In genomic region chr16:87845213-87845612, GRCh38 we compare ENCODE assay signal across 24 cellular contexts. TPM values are rescaled to one million over a fixed set of nuclear protein-coding genes. Genes with fewer than 3 reads are reported as not detected.
DNase-seq lines count a peak whose midpoint lies in the region; ATAC-seq and TF ChIP-seq lines count a peak whose summit lies in the region.
"Had no signal": no experiment of that assay in that cellular context is flagged by ENCODE, and none has a peak within 500 bp of the region (broad histone marks: within the 10 kb centered on the region; RNA-seq: fewer than 3 reads in every experiment).

No MANE protein-coding gene starts in this region.

- no peaks in the 10 kb centered on the region for H3K27me3 Mint-ChIP-seq in activated naive CD8-positive, alpha-beta T cell treated with anti-CD3 and anti-CD28 coated beads, Interleukin-2, amount 50 U/mL, for 24 hours
- H3K27me3 Mint-ChIP-seq in activated naive CD8-positive, alpha-beta T cell treated with anti-CD3 and anti-CD28 coated beads for 36 hours: no peaks in the 10 kb centered on the region
- H3K27me3 Mint-ChIP-seq: activated naive CD8-positive, alpha-beta T cell treated with anti-CD3 and anti-CD28 coated beads, Interleukin-2, amount 10 ng/mL, durations not matched to agents 7 days and 5 days; CD4-positive, alpha-beta memory T cell; memory B cell had no signal

- peak overlapping the region; percentile 65 for H3K27ac ChIP-seq in RWPE2 (ENCODE audit: poor library complexity, severe bottlenecking)
- H3K27ac ChIP-seq in liver (ENCODE audit: low read depth in 1 of 2, low read length in 2 of 2): peak overlapping the region; percentile 75 to 94
- H3K27ac ChIP-seq in stomach: peak overlapping the region in 3 of 5 donors; percentile 87 to 91 (median 89)
- H3K27ac ChIP-seq: suprapubic skin, VCaP had no signal

- TF ChIP-seq POLR2A in stomach (IDR thresholded peaks at IDR 0.05): no peak

- peaks cover 39% of the 10 kb centered on the region for H3K4me1 ChIP-seq in RWPE2 (ENCODE audit: insufficient read depth, poor library complexity, severe bottlenecking)
- peaks cover 26 to 93% (median 82%) of the 10 kb centered on the region in 4 donors for H3K4me1 ChIP-seq in liver (ENCODE audit: control insufficient read depth in 4 of 4, insufficient read depth in 4 of 4, low read length in 3 of 4)
- H3K4me1 ChIP-seq in stomach: peaks cover 44 to 98% (median 70%) of the 10 kb centered on the region in 4 donors

- no peak overlapping the region for H3K27ac Mint-ChIP-seq in activated naive CD8-positive, alpha-beta T cell treated with anti-CD3 and anti-CD28 coated beads, Interleukin-2, amount 50 U/mL, for 24 hours
- no peak overlapping the region for H3K27ac Mint-ChIP-seq in activated naive CD8-positive, alpha-beta T cell treated with anti-CD3 and anti-CD28 coated beads for 36 hours
- H3K27ac Mint-ChIP-seq: memory B cell; T-helper 1 cell treated with Interleukin-12 subunit alpha and Interleukin-12 subunit beta and Interleukin-4 antibody, amounts not matched to agents 30 μg/mL and 1 μg/mL, for 36 hours had no signal

- no peak for TF ChIP-seq RAD21 in liver (IDR thresholded peaks at IDR 0.05)

- no peak for TF ChIP-seq CTCF in RWPE2 (IDR thresholded peaks at IDR 0.05; ENCODE audit: poor library complexity, severe bottlenecking)
- no peak for TF ChIP-seq CTCF in liver (IDR thresholded peaks at IDR 0.05; ENCODE audit: low read depth, low read length, missing input control)
- TF ChIP-seq CTCF in stomach (IDR thresholded peaks at IDR 0.05): no peak

- no peak overlapping the region for H3K4me3 ChIP-seq in RWPE2 (ENCODE audit: severe bottlenecking)
- peak overlapping the region in 1 of 3 donors; percentile 55 for H3K4me3 ChIP-seq in liver (ENCODE audit: low read depth in 1 of 3, low read length in 3 of 3)
- H3K4me3 ChIP-seq in stomach: no peak overlapping the region
- H3K4me3 ChIP-seq: suprapubic skin had no signal

- no peak for TF ChIP-seq EP300 in stomach (IDR thresholded peaks at IDR 0.05)

- no peaks in the 10 kb centered on the region for H3K9me3 Mint-ChIP-seq in activated naive CD8-positive, alpha-beta T cell treated with anti-CD3 and anti-CD28 coated beads, Interleukin-2, amount 50 U/mL, for 24 hours
- no peaks in the 10 kb centered on the region for H3K9me3 Mint-ChIP-seq in activated naive CD8-positive, alpha-beta T cell treated with anti-CD3 and anti-CD28 coated beads for 36 hours
- H3K9me3 Mint-ChIP-seq: activated naive CD8-positive, alpha-beta T cell treated with anti-CD3 and anti-CD28 coated beads, Interleukin-2, amount 10 ng/mL, durations not matched to agents 7 days and 5 days; memory B cell; T-helper 1 cell treated with Interleukin-12 subunit alpha and Interleukin-12 subunit beta and Interleukin-4 antibody, amounts not matched to agents 30 μg/mL and 1 μg/mL, for 36 hours had no signal

- intact Hi-C loops in stomach (cut with DNase I; ENCODE audit: low total_unique reads): no loop called here

- 51% methylated on average over 13 of the region's 13 CpGs for WGBS in liver
- WGBS in stomach, 5 donors: 75 to 92% (median 81%) methylated on average over 4 to 13 of the region's 13 CpGs

- H3K36me3 Mint-ChIP-seq in activated naive CD8-positive, alpha-beta T cell treated with anti-CD3 and anti-CD28 coated beads, Interleukin-2, amount 50 U/mL, for 24 hours (ENCODE audit: low read depth): peaks cover 57% of the 10 kb centered on the region
- H3K36me3 Mint-ChIP-seq in activated naive CD8-positive, alpha-beta T cell treated with anti-CD3 and anti-CD28 coated beads for 36 hours: peaks cover 34% of the 10 kb centered on the region
- H3K36me3 Mint-ChIP-seq: memory B cell had no signal

- H3K4me3 Mint-ChIP-seq in activated naive CD8-positive, alpha-beta T cell treated with anti-CD3 and anti-CD28 coated beads, Interleukin-2, amount 50 U/mL, for 24 hours: no peak overlapping the region
- H3K4me3 Mint-ChIP-seq in activated naive CD8-positive, alpha-beta T cell treated with anti-CD3 and anti-CD28 coated beads for 36 hours: no peak overlapping the region
- H3K4me3 Mint-ChIP-seq: activated naive CD8-positive, alpha-beta T cell treated with anti-CD3 and anti-CD28 coated beads, Interleukin-2, amount 10 ng/mL, durations not matched to agents 7 days and 5 days; memory B cell; T-helper 1 cell treated with Interleukin-12 subunit alpha and Interleukin-12 subunit beta and Interleukin-4 antibody, amounts not matched to agents 30 μg/mL and 1 μg/mL, for 36 hours had no signal

- DNase-seq in activated naive CD8-positive, alpha-beta T cell treated with anti-CD3 and anti-CD28 coated beads, Interleukin-2, amount 50 U/mL, for 24 hours: no peak
- DNase-seq in activated naive CD8-positive, alpha-beta T cell treated with anti-CD3 and anti-CD28 coated beads for 36 hours: no peak
- DNase-seq in RWPE2 (ENCODE audit: low spot score) (no peak), stomach (no peak), dermis blood vessel endothelial cell (no peak), C1 segment of cervical spinal cord (lab: John Stamatoyannopoulos, UW) (no peak), NCI-H510A treated with DMSO at 0.1 percent for 48 hours (lab: John Stamatoyannopoulos, UW) (no peak)
- DNase-seq: activated naive CD8-positive, alpha-beta T cell treated with anti-CD3 and anti-CD28 coated beads, Interleukin-2, amount 10 ng/mL, durations not matched to agents 7 days and 5 days; activated T-cell treated with anti-CD3 and anti-CD28 coated beads, Interleukin-2, amount 50 U/mL, for 48 hours; brain microvascular endothelial cell; CD4-positive, alpha-beta memory T cell; cortex of kidney; foreskin melanocyte; islet precursor cell; Karpas-422; NCI-H1105 treated with DMSO at 0.1 percent for 48 hours; OCI-M1; stimulated activated CD4-positive, alpha-beta T cell treated with anti-CD3 and anti-CD28 coated beads, Interleukin-12 subunit alpha, Interleukin-12 subunit beta, amount 100 ng/mL, for 4 hours; stimulated activated CD8-positive, alpha-beta memory T cell treated with anti-CD3 and anti-CD28 coated beads, Interleukin-4, amount 100 ng/mL, for 48 hours had no signal

- H3K9ac ChIP-seq in liver (ENCODE audit: low read depth in 1 of 2, low read length in 2 of 2): peak overlapping the region; percentile 19 to 57

- H3K36me3 ChIP-seq in RWPE2 (ENCODE audit: low read depth): peaks cover 98% of the 10 kb centered on the region
- peaks cover 0 to 2% (median 0%) of the 10 kb centered on the region in 4 donors for H3K36me3 ChIP-seq in liver (ENCODE audit: control insufficient read depth in 4 of 4, insufficient read depth in 3 of 4, low read depth in 1 of 4, low read length in 3 of 4)
- peaks cover 0 to 54% (median 8%) of the 10 kb centered on the region in 4 donors for H3K36me3 ChIP-seq in stomach
- H3K36me3 ChIP-seq: suprapubic skin had no signal

- peaks cover 29% of the 10 kb centered on the region for H3K4me1 Mint-ChIP-seq in activated naive CD8-positive, alpha-beta T cell treated with anti-CD3 and anti-CD28 coated beads, Interleukin-2, amount 50 U/mL, for 24 hours
- H3K4me1 Mint-ChIP-seq in activated naive CD8-positive, alpha-beta T cell treated with anti-CD3 and anti-CD28 coated beads for 36 hours: peaks cover 12% of the 10 kb centered on the region

- H3K27me3 ChIP-seq in RWPE2 (ENCODE audit: insufficient read depth, poor library complexity, severe bottlenecking) (no peaks in the 10 kb centered on the region), liver (ENCODE audit: control insufficient read depth in 4 of 4, insufficient read depth in 4 of 4, low read length in 3 of 4) (no peaks in the 10 kb centered on the region), stomach (no peaks in the 10 kb centered on the region)
- H3K27me3 ChIP-seq: brain microvascular endothelial cell, suprapubic skin had no signal

- no peaks in the 10 kb centered on the region for H3K9me3 ChIP-seq in RWPE2 (ENCODE audit: severe bottlenecking)
- no peaks in the 10 kb centered on the region for H3K9me3 ChIP-seq in liver (ENCODE audit: control insufficient read depth in 4 of 4, low read length in 3 of 4)
- no peaks in the 10 kb centered on the region for H3K9me3 ChIP-seq in stomach
- H3K9me3 ChIP-seq: suprapubic skin had no signal

- ATAC-seq in activated naive CD8-positive, alpha-beta T cell treated with anti-CD3 and anti-CD28 coated beads, Interleukin-2, amount 50 U/mL, for 24 hours: peak; percentile 7
- peak; percentile 43 for ATAC-seq in RWPE2 (ENCODE audit: low read depth)

TF ChIP-seq in liver, 16 proteins besides CTCF, POLR2A, EP300 and RAD21 (continues in another document):
- TF ChIP-seq EGR1 (IDR thresholded peaks at IDR 0.05; ENCODE audit: low read depth in 2 of 2) (no peak), FOXA1 (IDR thresholded peaks at IDR 0.05) (peak; percentile 16), RXRA (IDR thresholded peaks at IDR 0.05) (peak in 1 of 2 donors; percentile 73), FOXA2 (IDR thresholded peaks at IDR 0.05) (no peak), TAF1 (conservative IDR thresholded peaks at IDR 0.05) (no peak)
- TF ChIP-seq, protein P1, sequence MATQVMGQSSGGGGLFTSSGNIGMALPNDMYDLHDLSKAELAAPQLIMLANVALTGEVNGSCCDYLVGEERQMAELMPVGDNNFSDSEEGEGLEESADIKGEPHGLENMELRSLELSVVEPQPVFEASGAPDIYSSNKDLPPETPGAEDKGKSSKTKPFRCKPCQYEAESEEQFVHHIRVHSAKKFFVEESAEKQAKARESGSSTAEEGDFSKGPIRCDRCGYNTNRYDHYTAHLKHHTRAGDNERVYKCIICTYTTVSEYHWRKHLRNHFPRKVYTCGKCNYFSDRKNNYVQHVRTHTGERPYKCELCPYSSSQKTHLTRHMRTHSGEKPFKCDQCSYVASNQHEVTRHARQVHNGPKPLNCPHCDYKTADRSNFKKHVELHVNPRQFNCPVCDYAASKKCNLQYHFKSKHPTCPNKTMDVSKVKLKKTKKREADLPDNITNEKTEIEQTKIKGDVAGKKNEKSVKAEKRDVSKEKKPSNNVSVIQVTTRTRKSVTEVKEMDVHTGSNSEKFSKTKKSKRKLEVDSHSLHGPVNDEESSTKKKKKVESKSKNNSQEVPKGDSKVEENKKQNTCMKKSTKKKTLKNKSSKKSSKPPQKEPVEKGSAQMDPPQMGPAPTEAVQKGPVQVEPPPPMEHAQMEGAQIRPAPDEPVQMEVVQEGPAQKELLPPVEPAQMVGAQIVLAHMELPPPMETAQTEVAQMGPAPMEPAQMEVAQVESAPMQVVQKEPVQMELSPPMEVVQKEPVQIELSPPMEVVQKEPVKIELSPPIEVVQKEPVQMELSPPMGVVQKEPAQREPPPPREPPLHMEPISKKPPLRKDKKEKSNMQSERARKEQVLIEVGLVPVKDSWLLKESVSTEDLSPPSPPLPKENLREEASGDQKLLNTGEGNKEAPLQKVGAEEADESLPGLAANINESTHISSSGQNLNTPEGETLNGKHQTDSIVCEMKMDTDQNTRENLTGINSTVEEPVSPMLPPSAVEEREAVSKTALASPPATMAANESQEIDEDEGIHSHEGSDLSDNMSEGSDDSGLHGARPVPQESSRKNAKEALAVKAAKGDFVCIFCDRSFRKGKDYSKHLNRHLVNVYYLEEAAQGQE (IDR thresholded peaks at IDR 0.05): peak; percentile 61

RNA-seq across cellular contexts. Expression of gene SLC7A5, which starts 24.1 kb away (rescaled TPM):
- 100 to 1,000 TPM; 298 to 301 TPM for total RNA-seq in activated naive CD8-positive, alpha-beta T cell treated with anti-CD3 and anti-CD28 coated beads for 36 hours
- 10 to 100 TPM in 1 of 2 donors, 1 to 10 TPM in 1; 7.9 to 66.0 TPM for total RNA-seq in liver
- 10 to 100 TPM in 1 of 2 donors, 1 to 10 TPM in 1; 4.5 to 13.3 TPM for polyA plus RNA-seq in liver
- total RNA-seq in stomach: 10 to 100 TPM in 3 of 5 donors, 1 to 10 TPM in 2; 1.4 to 24.1 (median 11.0) TPM
- 10 to 100 TPM in 1 of 3 donors, 1 to 10 TPM in 2; 3.5 to 74.8 (median 9.0) TPM for polyA plus RNA-seq in stomach
- total RNA-seq in dermis blood vessel endothelial cell: 5.1 and 7.8 TPM in 2 replicates

Comparison
In these comparisons a context has a peak if more than half of its experiments do, and no peak if none do; other contexts are left out.
1. RNA of gene SLC7A5, which starts 24.1 kb away (total RNA-seq): 298 to 301 TPM in activated naive CD8-positive, alpha-beta T cell treated with anti-CD3 and anti-CD28 coated beads for 36 hours; 7.9 to 66.0 TPM in liver, 1.4 to 24.1 TPM in stomach and 5.1 to 7.8 TPM in dermis blood vessel endothelial cell; every median in the first group is over 4 times any median in the second.
2. Peak in every context shown above with its lines, with median percentiles within 50 percentile points of each other: H3K27ac ChIP-seq.